13 cellular contexts compared by ENCODE assay signal in genomic region chr15:85591622-85592021, GRCh38.
"Had no signal": no experiment of that assay in that cellular context is flagged by ENCODE, and none has a peak within 500 bp of the region (broad histone marks: within the 10 kb centered on the region; RNA-seq: fewer than 3 reads in every experiment).

No MANE protein-coding gene starts in this region.

- H3K9me3 Mint-ChIP-seq: activated naive CD4-positive, alpha-beta T cell treated with anti-CD3 and anti-CD28 coated beads, Interleukin-2, amount 10 ng/mL, durations not matched to agents 7 days and 5 days; activated T-helper 2 cell treated with anti-CD3 and anti-CD28 coated beads, Interferon-gamma antibody, Interleukin-2, Interleukin-4, amounts not matched to agents 10 μg/mL and 5 μg/mL and 100 μg/mL, durations not matched to agents 14 hours and 24 hours and 36 hours; central memory CD8-positive, alpha-beta T cell; natural killer cell treated with Interleukin-12 subunit alpha and Interleukin-12 subunit beta and Interleukin-15 and Interleukin-18, amount 100 ng/mL, for 72 hours had no signal

- DNase-seq: activated CD4-positive, alpha-beta T cell treated with anti-CD3 and anti-CD28 coated beads, Interleukin-2, amount 50 U/mL, for 1 hour; activated CD4-positive, CD25-positive, alpha-beta regulatory T cell; activated naive CD4-positive, alpha-beta T cell treated with anti-CD3 and anti-CD28 coated beads, Interleukin-2, amount 10 ng/mL, durations not matched to agents 7 days and 5 days; effector memory CD4-positive, alpha-beta T cell; occipital lobe; psoas muscle; sigmoid colon; stimulated activated CD4-positive, alpha-beta T cell treated with anti-CD3 and anti-CD28 coated beads, Interleukin-2, amount 100 ng/mL, for 48 hours; stimulated activated naive CD4-positive, alpha-beta T cell treated with Interleukin-2 at 50 U/mL for 16 hours; T-helper 17 cell had no signal

- H3K9me3 ChIP-seq: psoas muscle, sigmoid colon had no signal

- H3K27me3 ChIP-seq: sigmoid colon had no signal

- H3K27ac Mint-ChIP-seq: activated naive CD4-positive, alpha-beta T cell treated with anti-CD3 and anti-CD28 coated beads, Interleukin-2, amount 10 ng/mL, durations not matched to agents 7 days and 5 days; activated T-helper 2 cell treated with anti-CD3 and anti-CD28 coated beads, Interferon-gamma antibody, Interleukin-2, Interleukin-4, amounts not matched to agents 10 μg/mL and 5 μg/mL and 100 μg/mL, durations not matched to agents 14 hours and 24 hours and 36 hours; natural killer cell treated with Interleukin-12 subunit alpha and Interleukin-12 subunit beta and Interleukin-15 and Interleukin-18, amount 100 ng/mL, for 72 hours had no signal

- H3K4me3 ChIP-seq: psoas muscle, sigmoid colon had no signal

- ATAC-seq: natural killer cell treated with Interleukin-12 subunit alpha and Interleukin-12 subunit beta and Interleukin-15 and Interleukin-18, amount 100 ng/mL, for 72 hours; psoas muscle; T-helper 17 cell had no signal

- H3K27me3 Mint-ChIP-seq: activated naive CD4-positive, alpha-beta T cell treated with anti-CD3 and anti-CD28 coated beads, Interleukin-2, amount 10 ng/mL, durations not matched to agents 7 days and 5 days; central memory CD8-positive, alpha-beta T cell; natural killer cell treated with Interleukin-12 subunit alpha and Interleukin-12 subunit beta and Interleukin-15 and Interleukin-18, amount 100 ng/mL, for 72 hours; T-helper 17 cell had no signal

- H3K4me3 Mint-ChIP-seq: activated naive CD4-positive, alpha-beta T cell treated with anti-CD3 and anti-CD28 coated beads, Interleukin-2, amount 10 ng/mL, durations not matched to agents 7 days and 5 days; central memory CD8-positive, alpha-beta T cell; natural killer cell treated with Interleukin-12 subunit alpha and Interleukin-12 subunit beta and Interleukin-15 and Interleukin-18, amount 100 ng/mL, for 72 hours; T-helper 17 cell had no signal
